Comparison of ENCODE assay signal across 1 cellular context in the genomic region with DNA sequence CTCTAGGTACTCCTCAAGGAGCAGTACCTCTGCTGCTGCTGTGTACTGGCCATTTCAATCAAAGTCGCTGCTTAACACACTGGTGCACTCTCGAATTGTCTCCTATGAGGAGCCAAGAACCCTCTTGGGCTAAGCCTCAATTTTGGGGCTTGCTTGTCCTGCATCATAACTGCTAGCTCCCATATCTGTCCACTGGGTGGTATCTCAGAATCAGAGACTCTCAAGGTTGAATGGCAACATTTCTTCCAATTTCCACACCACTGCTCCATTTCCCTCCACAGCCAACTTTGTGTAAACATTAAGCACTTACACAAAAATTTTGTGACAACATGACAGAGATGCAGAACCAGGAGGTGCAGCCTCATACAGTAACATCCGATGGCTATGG.
TF ChIP-seq lines count a peak whose summit lies in the region.

No MANE protein-coding gene starts in this region.

TF ChIP-seq in WTC11, 78 proteins besides CTCF, POLR2A, EP300 and RAD21 (continued from another document):
- TF ChIP-seq, protein P1, sequence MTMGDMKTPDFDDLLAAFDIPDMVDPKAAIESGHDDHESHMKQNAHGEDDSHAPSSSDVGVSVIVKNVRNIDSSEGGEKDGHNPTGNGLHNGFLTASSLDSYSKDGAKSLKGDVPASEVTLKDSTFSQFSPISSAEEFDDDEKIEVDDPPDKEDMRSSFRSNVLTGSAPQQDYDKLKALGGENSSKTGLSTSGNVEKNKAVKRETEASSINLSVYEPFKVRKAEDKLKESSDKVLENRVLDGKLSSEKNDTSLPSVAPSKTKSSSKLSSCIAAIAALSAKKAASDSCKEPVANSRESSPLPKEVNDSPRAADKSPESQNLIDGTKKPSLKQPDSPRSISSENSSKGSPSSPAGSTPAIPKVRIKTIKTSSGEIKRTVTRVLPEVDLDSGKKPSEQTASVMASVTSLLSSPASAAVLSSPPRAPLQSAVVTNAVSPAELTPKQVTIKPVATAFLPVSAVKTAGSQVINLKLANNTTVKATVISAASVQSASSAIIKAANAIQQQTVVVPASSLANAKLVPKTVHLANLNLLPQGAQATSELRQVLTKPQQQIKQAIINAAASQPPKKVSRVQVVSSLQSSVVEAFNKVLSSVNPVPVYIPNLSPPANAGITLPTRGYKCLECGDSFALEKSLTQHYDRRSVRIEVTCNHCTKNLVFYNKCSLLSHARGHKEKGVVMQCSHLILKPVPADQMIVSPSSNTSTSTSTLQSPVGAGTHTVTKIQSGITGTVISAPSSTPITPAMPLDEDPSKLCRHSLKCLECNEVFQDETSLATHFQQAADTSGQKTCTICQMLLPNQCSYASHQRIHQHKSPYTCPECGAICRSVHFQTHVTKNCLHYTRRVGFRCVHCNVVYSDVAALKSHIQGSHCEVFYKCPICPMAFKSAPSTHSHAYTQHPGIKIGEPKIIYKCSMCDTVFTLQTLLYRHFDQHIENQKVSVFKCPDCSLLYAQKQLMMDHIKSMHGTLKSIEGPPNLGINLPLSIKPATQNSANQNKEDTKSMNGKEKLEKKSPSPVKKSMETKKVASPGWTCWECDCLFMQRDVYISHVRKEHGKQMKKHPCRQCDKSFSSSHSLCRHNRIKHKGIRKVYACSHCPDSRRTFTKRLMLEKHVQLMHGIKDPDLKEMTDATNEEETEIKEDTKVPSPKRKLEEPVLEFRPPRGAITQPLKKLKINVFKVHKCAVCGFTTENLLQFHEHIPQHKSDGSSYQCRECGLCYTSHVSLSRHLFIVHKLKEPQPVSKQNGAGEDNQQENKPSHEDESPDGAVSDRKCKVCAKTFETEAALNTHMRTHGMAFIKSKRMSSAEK (CRISPR knock-in tag; IDR thresholded peaks at IDR 0.05; ENCODE audit: borderline replicate concordance): no peak
- no peak for TF ChIP-seq ATF6 (CRISPR knock-in tag; IDR thresholded peaks at IDR 0.05)
- no peak for TF ChIP-seq ZNF232 (CRISPR knock-in tag; IDR thresholded peaks at IDR 0.05)
- TF ChIP-seq SP1 (CRISPR knock-in tag; conservative IDR thresholded peaks at IDR 0.05): no peak
